In the genomic region with DNA sequence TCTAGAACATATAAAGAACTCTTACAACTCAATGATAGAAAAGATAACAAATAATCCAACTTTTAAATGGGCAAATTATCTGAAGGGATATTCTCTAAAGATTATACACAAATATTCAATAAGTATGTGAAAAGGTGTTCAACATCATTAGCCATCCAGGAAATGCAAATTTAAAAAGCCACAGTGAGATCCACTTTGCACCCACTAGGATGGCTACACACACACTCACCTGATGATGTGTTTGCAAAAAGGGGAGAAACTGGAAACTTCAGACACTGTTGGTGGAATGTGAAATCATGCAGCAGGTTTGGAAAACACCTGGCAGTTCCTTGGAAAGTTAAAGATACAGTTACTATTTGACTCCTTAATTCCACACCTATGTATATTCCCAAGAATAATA, we compare ENCODE assay signal across 23 cellular contexts.
A peak's percentile ranks its signal among the peaks of the same experiment; 100 is the strongest.
DNase-seq lines count a peak whose midpoint lies in the region; ATAC-seq, FAIRE-seq and TF ChIP-seq lines count a peak whose summit lies in the region.
"Had no signal": no experiment of that assay in that cellular context is flagged by ENCODE, and none has a peak within 500 bp of the region (broad histone marks: within the 10 kb centered on the region; RNA-seq: fewer than 3 reads in every experiment).

No MANE protein-coding gene starts in this region.

- no peak overlapping the region for H3K27ac ChIP-seq in spleen
- H3K27ac ChIP-seq: 22Rv1; A549; BLaER1 treated with 17β-estradiol and CSF1 and Interleukin-3, amounts not matched to agents 10 nM and 100 nM; C4-2B had no signal

- H3K27me3 ChIP-seq in spleen (replicated peaks in 1 of 7), result no peaks in the 10 kb centered on the region
- H3K27me3 ChIP-seq: BLaER1 treated with 17β-estradiol and CSF1 and Interleukin-3, amounts not matched to agents 10 nM and 100 nM had no signal

- ATAC-seq in GM21717 (IDR thresholded peaks at IDR 0.05; ENCODE audit: unreplicated experiment), result peak; percentile 50
- peak; percentile 45 for ATAC-seq in HG02852 (IDR thresholded peaks at IDR 0.05; ENCODE audit: unreplicated experiment)
- peak; percentile 54 for ATAC-seq in HG03354 (IDR thresholded peaks at IDR 0.05; ENCODE audit: poor library complexity, severe bottlenecking, unreplicated experiment)
- ATAC-seq: A549; CD8-positive, alpha-beta T cell had no signal

- no peaks in the 10 kb centered on the region for H3K9me3 ChIP-seq in spleen
- H3K9me3 ChIP-seq: A549; BLaER1 treated with 17β-estradiol and CSF1 and Interleukin-3, amounts not matched to agents 10 nM and 100 nM; Caco-2 had no signal

- H3K36me3 ChIP-seq in spleen, result no peaks in the 10 kb centered on the region
- H3K36me3 ChIP-seq: BLaER1 treated with 17β-estradiol and CSF1 and Interleukin-3, amounts not matched to agents 10 nM and 100 nM had no signal

- DNase-seq in GM12891 (ENCODE audit: insufficient read length, low spot score) (no peak), dermis blood vessel endothelial cell (no peak), spleen (no peak)
- no peak for DNase-seq in stimulated activated CD4-positive, alpha-beta T cell treated with anti-CD3 and anti-CD28 coated beads, Interleukin-4, amount 100 ng/mL, for 1 hour
- DNase-seq: AML-193; Caco-2; Calu3; CD4-positive, alpha-beta T cell; CD8-positive, alpha-beta T cell; DMS79 treated with DMSO at 0.1 percent for 48 hours; GF-D8 had no signal

- no peak for TF ChIP-seq CTCF in spleen (IDR thresholded peaks at IDR 0.05 in 8 of 11, conservative IDR thresholded peaks at IDR 0.05 in 3 of 11)

- no peaks in the 10 kb centered on the region for H3K4me1 ChIP-seq in spleen
- H3K4me1 ChIP-seq: A549; BLaER1 treated with 17β-estradiol and CSF1 and Interleukin-3, amounts not matched to agents 10 nM and 100 nM; Caco-2 had no signal

- H3K4me3 ChIP-seq in spleen, result no peak overlapping the region
- H3K4me3 ChIP-seq: A549; BLaER1 treated with 17β-estradiol and CSF1 and Interleukin-3, amounts not matched to agents 10 nM and 100 nM had no signal

- intact Hi-C loops in spleen (cut with DNase I; ENCODE audit: low total_unique reads), result no loop called here

- FAIRE-seq in GM12891 (lab: Jason Lieb, UNC), result peak; percentile 13
- FAIRE-seq: A549, D721Med, G401.6, GM12892, GM18507, GM19239 had no signal

- TF ChIP-seq POLR2A in GM12891 (IDR thresholded peaks at IDR 0.05; ENCODE audit: low read depth, low read length) (no peak), spleen (IDR thresholded peaks at IDR 0.05) (no peak)

TF ChIP-seq in GM12891, 5 proteins besides CTCF, POLR2A, EP300 and RAD21:
- TF ChIP-seq POLR2AphosphoS5 (IDR thresholded peaks at IDR 0.05; ENCODE audit: low read depth, low read length) (no peak), POU2F2 (IDR thresholded peaks at IDR 0.05; ENCODE audit: low read depth, low read length) (no peak), TAF1 (IDR thresholded peaks at IDR 0.05; ENCODE audit: low read depth, low read length) (no peak), SPI1 (IDR thresholded peaks at IDR 0.05; ENCODE audit: low read depth, low read length) (no peak), PAX5 (IDR thresholded peaks at IDR 0.05; ENCODE audit: insufficient read depth, low read length, severe bottlenecking) (no peak)
